In genomic region chr10:72612203-72612826, GRCh38 we compare ENCODE assay signal across 9 cellular contexts. TPM values are rescaled to one million over a fixed set of nuclear protein-coding genes. Genes with fewer than 3 reads are reported as not detected.
DNase-seq lines count a peak whose midpoint lies in the region; ATAC-seq and TF ChIP-seq lines count a peak whose summit lies in the region.
"Had no signal": no experiment of that assay in that cellular context is flagged by ENCODE, and none has a peak within 500 bp of the region (broad histone marks: within the 10 kb centered on the region; RNA-seq: fewer than 3 reads in every experiment).

No MANE protein-coding gene starts in this region.

- CTCF ChIA-PET in HEK293T (lab: Yijun Ruan, JAX) = interaction anchor here (0.7 kb wide), 1 partner anchor 202 kb away, joined by 3 read pairs; no protein-coding TSS in a partner anchor

- WGBS in esophagus muscularis mucosa = 66% methylated on average over 3 of the region's 3 CpGs

- DNase-seq in HEK293T (ENCODE audit: extremely low spot score) (peak; percentile 23), NCI-H345 (lab: John Stamatoyannopoulos, UW) (peak; percentile 60), esophagus muscularis mucosa (ENCODE audit: extremely low spot score) (no peak), retinal pigment epithelial cell (ENCODE audit: low read depth) (peak; percentile 47), SKM-1 treated with dmso at 0.1 percent for 144 hours (lab: John Stamatoyannopoulos, UW; ENCODE audit: unreplicated experiment) (no peak), UCSD-AML1 (lab: John Stamatoyannopoulos, UW; ENCODE audit: unreplicated experiment) (no peak)
- DNase-seq in stimulated activated naive CD8-positive, alpha-beta T cell treated with anti-CD3 and anti-CD28 coated beads, Interleukin-15, Interleukin-2, amounts not matched to agents 100 U/mL and 50 U/mL, for 24 hours = no peak
- DNase-seq: mesendoderm had no signal

- no peak for ATAC-seq in HG03045 (IDR thresholded peaks at IDR 0.05; ENCODE audit: unreplicated experiment)
- no peak for ATAC-seq in stimulated activated naive CD8-positive, alpha-beta T cell treated with anti-CD3 and anti-CD28 coated beads, Interleukin-15, Interleukin-2, amounts not matched to agents 100 U/mL and 50 U/mL, for 24 hours

- H3K4me3 ChIP-seq in esophagus muscularis mucosa (peak overlapping the region in 3 of 4 donors; percentile 18 to 37 (median 20)), retinal pigment epithelial cell (ENCODE audit: low read length) (no peak overlapping the region)

- TF ChIP-seq CTCF in esophagus muscularis mucosa (IDR thresholded peaks at IDR 0.05) = no peak
- no peak for TF ChIP-seq CTCF in retinal pigment epithelial cell (conservative IDR thresholded peaks at IDR 0.05; ENCODE audit: low read depth, low read length)

- no peaks in the 10 kb centered on the region for H3K36me3 ChIP-seq in esophagus muscularis mucosa

- POLR2A ChIA-PET in HEK293T (lab: Yijun Ruan, JAX) = interaction anchor here (0.6 to 2.1 kb wide), 3 partner anchors 12 to 112 kb away, joined by 3 to 11 read pairs (median 4); partner anchors contain the start of gene MICU1

- no peaks in the 10 kb centered on the region for H3K9me3 ChIP-seq in esophagus muscularis mucosa

- no peak for TF ChIP-seq EP300 in esophagus muscularis mucosa (IDR thresholded peaks at IDR 0.05)

- no peak overlapping the region for H3K27ac ChIP-seq in esophagus muscularis mucosa (replicated peaks in 1 of 4)

- TF ChIP-seq POLR2A in esophagus muscularis mucosa (IDR thresholded peaks at IDR 0.05; ENCODE audit: low read depth) = no peak

- peaks cover 5 to 24% (median 14%) of the 10 kb centered on the region in 4 donors for H3K4me1 ChIP-seq in esophagus muscularis mucosa

- H3K27me3 ChIP-seq in esophagus muscularis mucosa = no peaks in the 10 kb centered on the region

- intact Hi-C loops in esophagus muscularis mucosa (cut with DNase I) = no loop called here

TF ChIP-seq in HEK293T, 16 proteins besides CTCF, POLR2A, EP300 and RAD21:
- TF ChIP-seq ELF4 (IDR thresholded peaks at IDR 0.05) (no peak), L3MBTL2 (conservative IDR thresholded peaks at IDR 0.05) (peak; percentile 28; the same call in 1 of the 2 replicates), LEF1 (IDR thresholded peaks at IDR 0.05; ENCODE audit: borderline replicate concordance) (no peak)
- TF ChIP-seq, protein P1, sequence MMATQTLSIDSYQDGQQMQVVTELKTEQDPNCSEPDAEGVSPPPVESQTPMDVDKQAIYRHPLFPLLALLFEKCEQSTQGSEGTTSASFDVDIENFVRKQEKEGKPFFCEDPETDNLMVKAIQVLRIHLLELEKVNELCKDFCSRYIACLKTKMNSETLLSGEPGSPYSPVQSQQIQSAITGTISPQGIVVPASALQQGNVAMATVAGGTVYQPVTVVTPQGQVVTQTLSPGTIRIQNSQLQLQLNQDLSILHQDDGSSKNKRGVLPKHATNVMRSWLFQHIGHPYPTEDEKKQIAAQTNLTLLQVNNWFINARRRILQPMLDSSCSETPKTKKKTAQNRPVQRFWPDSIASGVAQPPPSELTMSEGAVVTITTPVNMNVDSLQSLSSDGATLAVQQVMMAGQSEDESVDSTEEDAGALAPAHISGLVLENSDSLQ (IDR thresholded peaks at IDR 0.05) = 0 out of 2 replicates have a peak, but pooled peaks have one; percentile 38

RNA-seq across cellular contexts. Expression of gene MICU1, which starts 13.6 kb away (rescaled TPM):
- 10 to 100 TPM; 31.6 to 39.7 (median 35.0) TPM for total RNA-seq in esophagus muscularis mucosa

Comparison
In these comparisons a context has a peak if more than half of its experiments do, and no peak if none do; other contexts are left out.
1. DNase-seq: peak in HEK293T (single experiment), NCI-H345 (single experiment) and retinal pigment epithelial cell (single experiment); none in esophagus muscularis mucosa (single experiment), SKM-1 treated with dmso at 0.1 percent for 144 hours (single experiment), stimulated activated naive CD8-positive, alpha-beta T cell treated with anti-CD3 and anti-CD28 coated beads, Interleukin-15, Interleukin-2, amounts not matched to agents 100 U/mL and 50 U/mL, for 24 hours (single experiment) and UCSD-AML1 (single experiment).